ENCODE assay signal across 27 cellular contexts in genomic region chr16:22255335-22255734, GRCh38.
"Had no signal": no experiment of that assay in that cellular context is flagged by ENCODE, and none has a peak within 500 bp of the region (broad histone marks: within the 10 kb centered on the region; RNA-seq: fewer than 3 reads in every experiment).

No MANE protein-coding gene starts in this region.

- H3K27ac ChIP-seq: adrenal gland, dorsolateral prefrontal cortex, gastrocnemius medialis, neural progenitor cell, transverse colon had no signal

- H3K9me3 Mint-ChIP-seq: activated CD4-positive, alpha-beta T cell treated with anti-CD3 and anti-CD28 coated beads, Interleukin-2, amount 10 ng/mL, durations not matched to agents 24 days and 14 days; central memory CD8-positive, alpha-beta T cell had no signal

- DNase-seq: activated CD4-positive, alpha-beta T cell treated with anti-CD3 and anti-CD28 coated beads, Interleukin-2, amount 10 ng/mL, durations not matched to agents 24 days and 14 days; activated gamma-delta T cell treated with Interleukin-2 at 50 U/mL for 16 hours; activated T-cell treated with anti-CD3 and anti-CD28 coated beads, Interleukin-2, amount 50 U/mL, for 1 hour; adrenal gland; dorsolateral prefrontal cortex; effector memory CD8-positive, alpha-beta T cell; gastrocnemius medialis; hippocampal formation; left ventricle myocardium superior; mammary epithelial cell; naive thymus-derived CD8-positive, alpha-beta T cell; retina; stimulated activated CD4-positive, alpha-beta T cell treated with anti-CD3 and anti-CD28 coated beads, Interleukin-2, amount 100 ng/mL, for 48 hours; stimulated activated CD8-positive, alpha-beta memory T cell treated with anti-CD3 and anti-CD28 coated beads, Interleukin-4, amount 100 ng/mL, for 48 hours; stimulated activated naive B cell treated with anti-CD40 and anti-IgM and Interleukin-4, amounts not matched to agents 10 μg/mL and 1 μg/mL and 100 μg/mL, for 72 hours; transverse colon had no signal

- H2AFZ ChIP-seq: neural progenitor cell had no signal

- H3K4me1 Mint-ChIP-seq: central memory CD8-positive, alpha-beta T cell; mesothelial cell of epicardium; neural progenitor cell had no signal

- H3K9ac ChIP-seq: neural progenitor cell had no signal

- H3K36me3 ChIP-seq: neural progenitor cell had no signal

- H3K27ac Mint-ChIP-seq: activated CD4-positive, alpha-beta T cell treated with anti-CD3 and anti-CD28 coated beads, Interleukin-2, amount 10 ng/mL, durations not matched to agents 24 days and 14 days; activated naive CD8-positive, alpha-beta T cell; effector memory CD8-positive, alpha-beta T cell; mesothelial cell of epicardium; naive thymus-derived CD8-positive, alpha-beta T cell; neural progenitor cell; progenitor cell of endocrine pancreas; stimulated activated naive B cell treated with anti-CD40 and anti-IgM and Interleukin-4, amounts not matched to agents 10 μg/mL and 1 μg/mL and 100 μg/mL, for 72 hours had no signal

- H3K4me3 ChIP-seq: adrenal gland, dorsolateral prefrontal cortex, gastrocnemius medialis, neural progenitor cell, transverse colon had no signal

- H3K4me1 ChIP-seq: adrenal gland, gastrocnemius medialis, neural progenitor cell, transverse colon had no signal

- H3K9me3 ChIP-seq: gastrocnemius medialis had no signal

- H3K27me3 Mint-ChIP-seq: activated CD4-positive, alpha-beta T cell treated with anti-CD3 and anti-CD28 coated beads, Interleukin-2, amount 10 ng/mL, durations not matched to agents 24 days and 14 days; activated naive CD8-positive, alpha-beta T cell; central memory CD8-positive, alpha-beta T cell; effector memory CD8-positive, alpha-beta T cell; naive thymus-derived CD8-positive, alpha-beta T cell; progenitor cell of endocrine pancreas; stimulated activated naive B cell treated with anti-CD40 and anti-IgM and Interleukin-4, amounts not matched to agents 10 μg/mL and 1 μg/mL and 100 μg/mL, for 72 hours had no signal

- H3K4me2 ChIP-seq: neural progenitor cell had no signal

- H3K4me3 Mint-ChIP-seq: activated CD4-positive, alpha-beta T cell treated with anti-CD3 and anti-CD28 coated beads, Interleukin-2, amount 10 ng/mL, durations not matched to agents 24 days and 14 days; activated naive CD8-positive, alpha-beta T cell; central memory CD8-positive, alpha-beta T cell; effector memory CD8-positive, alpha-beta T cell; mesothelial cell of epicardium; naive thymus-derived CD8-positive, alpha-beta T cell; neural progenitor cell; stimulated activated naive B cell treated with anti-CD40 and anti-IgM and Interleukin-4, amounts not matched to agents 10 μg/mL and 1 μg/mL and 100 μg/mL, for 72 hours had no signal

- H3K27me3 ChIP-seq: adrenal gland, dorsolateral prefrontal cortex, gastrocnemius medialis, neural progenitor cell, transverse colon had no signal

- FAIRE-seq: astrocyte, colon, endothelial cell of umbilical vein, islet of Langerhans, urothelium cell line had no signal

- ATAC-seq: effector memory CD8-positive, alpha-beta T cell; esophagus mucosa; gastrocnemius medialis; left ventricle myocardium superior; naive thymus-derived CD8-positive, alpha-beta T cell; stimulated activated naive B cell treated with anti-CD40 and anti-IgM and Interleukin-4, amounts not matched to agents 10 μg/mL and 1 μg/mL and 100 μg/mL, for 72 hours had no signal
